ENCODE assay signal across 14 cellular contexts in genomic region chr17:13046361-13046760, GRCh38. TPM values are rescaled to one million over a fixed set of nuclear protein-coding genes. Genes with fewer than 3 reads are reported as not detected.
DNase-seq lines count a peak whose midpoint lies in the region; ATAC-seq, FAIRE-seq and TF ChIP-seq lines count a peak whose summit lies in the region.
"Had no signal": no experiment of that assay in that cellular context is flagged by ENCODE, and none has a peak within 500 bp of the region (broad histone marks: within the 10 kb centered on the region; RNA-seq: fewer than 3 reads in every experiment).

No MANE protein-coding gene starts in this region.

- H3K36me3 ChIP-seq in BLaER1 (no peaks in the 10 kb centered on the region), GM23248 (ENCODE audit: low read depth) (no peaks in the 10 kb centered on the region), upper lobe of right lung (no peaks in the 10 kb centered on the region)
- H3K36me3 ChIP-seq: BE2C had no signal

- H3K27me3 ChIP-seq in BLaER1 (no peaks in the 10 kb centered on the region), GM23248 (replicated peaks; ENCODE audit: insufficient read depth) (peaks cover 24% of the 10 kb centered on the region; the same call in 1 of the 2 replicates), upper lobe of right lung (peaks cover 8% of the 10 kb centered on the region)
- H3K27me3 ChIP-seq: BE2C had no signal

- H3K9me3 ChIP-seq in BLaER1 (no peaks in the 10 kb centered on the region; the same call in 1 of the 2 replicates), GM23248 (ENCODE audit: low read depth) (no peaks in the 10 kb centered on the region), upper lobe of right lung (no peaks in the 10 kb centered on the region)
- H3K9me3 ChIP-seq: BE2C had no signal

- WGBS in GM23248 (ENCODE audit: low coverage in 1 of 2, low lambda C conversion rate in 2 of 2, missing lambda C conversion rate in 2 of 2), 2 experiments = 58 to 63% methylated on average over 12 of the region's 12 CpGs

- H3K9ac ChIP-seq in BLaER1 = no peak overlapping the region
- H3K9ac ChIP-seq in GM23248 = no peak overlapping the region

- FAIRE-seq in frontal cortex (lab: Jason Lieb, UNC) = no peak
- FAIRE-seq: H54 had no signal

- H3K9me2 ChIP-seq in GM23248 (ENCODE audit: insufficient read depth) = no peaks in the 10 kb centered on the region

- H3K27ac ChIP-seq in BLaER1 = no peak overlapping the region
- no peak overlapping the region for H3K27ac ChIP-seq in GM23248
- H3K27ac ChIP-seq in upper lobe of right lung = no peak overlapping the region

- TF ChIP-seq CTCF in upper lobe of right lung (IDR thresholded peaks at IDR 0.05) = no peak

- peak; percentile 22 for ATAC-seq in upper lobe of right lung

- in situ Hi-C loops in GM23248 (cut with MboI) = loop anchor here (25.0 kb wide), 2 partner anchors 541 to 1891 kb away; no protein-coding TSS in a partner anchor

- peak overlapping the region; percentile 74 for H3K4me2 ChIP-seq in BLaER1
- peak overlapping the region; percentile 7 for H3K4me2 ChIP-seq in GM23248 (ENCODE audit: unreplicated experiment)

- DNase-seq in GM23248 (peak; percentile 50), islet precursor cell (peak; percentile 65), upper lobe of right lung (no peak), HUDEP-2 (lab: John Stamatoyannopoulos, UW; ENCODE audit: unreplicated experiment in 76 of 76) (no peak), frontal cortex (ENCODE audit: low spot score in 2 of 2) (no peak)
- DNase-seq in activated CD4-positive, CD25-positive, alpha-beta regulatory T cell treated with anti-CD3 and anti-CD28 coated beads, Interleukin-2, amount 50 U/mL, for 72 hours = no peak
- DNase-seq: BE2C; CD4-positive, alpha-beta memory T cell; DMS153; DMS79; GF-D8; HCEC 1CT had no signal

- peaks cover 7% of the 10 kb centered on the region for H3F3A ChIP-seq in GM23248 (ENCODE audit: insufficient read depth)

- intact Hi-C loops in upper lobe of right lung (cut with DNase I) = no loop called here

- no peaks in the 10 kb centered on the region for H4K20me1 ChIP-seq in BLaER1
- no peaks in the 10 kb centered on the region for H4K20me1 ChIP-seq in GM23248 (ENCODE audit: insufficient read depth)

- H3K4me3 ChIP-seq in BLaER1 (no peak overlapping the region), GM23248 (no peak overlapping the region), upper lobe of right lung (no peak overlapping the region)

- no peaks in the 10 kb centered on the region for H3K79me2 ChIP-seq in GM23248 (ENCODE audit: insufficient read depth)

- no peak overlapping the region; the same call in 1 of the 2 replicates for H2AFZ ChIP-seq in GM23248

- peaks cover 31% of the 10 kb centered on the region for H3K4me1 ChIP-seq in BLaER1
- peaks cover 12% of the 10 kb centered on the region; the same call in 1 of the 2 replicates for H3K4me1 ChIP-seq in GM23248 (ENCODE audit: insufficient read depth)
- no peaks in the 10 kb centered on the region for H3K4me1 ChIP-seq in upper lobe of right lung
- H3K4me1 ChIP-seq: BE2C had no signal

RNA-seq across cellular contexts. Expression of gene ELAC2, which starts 28.5 kb away (rescaled TPM):
- 54.8 and 66.5 TPM in 2 replicates for total RNA-seq in GM23248 (2014; rRNA removed; shearing (Covaris generic))
- polyA plus RNA-seq in GM23248 (2016; fragmentation: Nextera tagmentation; extraction: Ambion mirVana) = 42.2 and 44.3 TPM in 2 replicates
- 35.3 TPM for total RNA-seq in upper lobe of right lung
- 37.1 TPM for total RNA-seq in frontal cortex

Comparison
In these comparisons a context has a peak if more than half of its experiments do, and no peak if none do; other contexts are left out.
1. DNase-seq: peak in GM23248 (single experiment) and islet precursor cell (single experiment); none in upper lobe of right lung (single experiment), activated CD4-positive, CD25-positive, alpha-beta regulatory T cell treated with anti-CD3 and anti-CD28 coated beads, Interleukin-2, amount 50 U/mL, for 72 hours (single experiment), HUDEP-2 (0 of 76) and frontal cortex (0 of 2).